ENCODE assay signal across 6 cellular contexts in the genomic region with DNA sequence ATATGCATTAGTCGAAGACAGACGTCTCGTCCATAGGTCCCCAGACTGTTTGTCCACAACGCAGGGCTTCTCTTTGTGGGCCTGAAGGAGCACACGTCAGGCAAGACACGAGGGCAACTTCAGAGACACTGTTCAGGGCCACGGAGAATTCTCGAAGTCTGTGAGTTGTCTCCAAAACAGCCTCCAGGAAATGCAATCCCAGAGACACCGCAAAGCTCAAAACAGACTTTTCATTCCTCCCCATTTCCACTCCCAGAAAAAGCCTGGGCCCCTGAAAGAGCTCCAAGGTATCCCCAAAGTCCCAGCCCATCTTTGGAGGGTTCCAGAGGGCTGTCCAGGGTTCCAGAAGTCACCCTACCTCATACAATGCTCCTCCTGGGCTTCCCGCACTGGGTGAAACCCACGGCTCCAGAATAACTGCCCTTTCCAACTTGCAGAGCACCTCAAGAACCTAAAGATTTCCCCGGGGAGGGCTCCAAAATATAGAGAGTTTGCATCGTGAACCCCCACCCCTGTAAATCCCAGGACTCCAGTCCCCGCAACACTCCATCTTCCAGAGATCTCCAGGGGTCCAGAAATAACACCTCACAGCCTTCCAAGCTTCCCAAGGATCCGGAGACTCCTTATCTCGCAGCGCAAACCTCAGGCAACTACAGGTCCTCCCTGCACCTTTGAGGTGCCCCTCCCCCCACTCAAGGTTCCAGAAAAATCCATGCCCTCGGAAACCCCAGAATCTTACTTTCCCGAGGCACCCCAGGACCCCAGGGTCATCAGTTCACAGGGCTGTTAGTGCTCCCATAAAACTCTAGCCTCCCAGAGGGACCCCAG. TPM values are rescaled to one million over a fixed set of nuclear protein-coding genes. Genes with fewer than 3 reads are reported as not detected.
A peak's percentile ranks its signal among the peaks of the same experiment; 100 is the strongest.
DNase-seq lines count a peak whose midpoint lies in the region; ATAC-seq and TF ChIP-seq lines count a peak whose summit lies in the region.

No MANE protein-coding gene starts in this region.

- H3K36me3 Mint-ChIP-seq in Calu3 (ENCODE audit: insufficient read depth, unreplicated experiment): peaks cover 93% of the 10 kb centered on the region

- H3K4me1 Mint-ChIP-seq in Calu3 (ENCODE audit: low read depth, unreplicated experiment): peaks cover 50% of the 10 kb centered on the region

- no peaks in the 10 kb centered on the region for H3K9me3 Mint-ChIP-seq in Calu3 (ENCODE audit: low read depth, unreplicated experiment)

- peaks cover 12% of the 10 kb centered on the region for H3K4me1 ChIP-seq in iPS-15b (ENCODE audit: control insufficient read depth, insufficient read depth, low read length)
- H3K4me1 ChIP-seq in upper lobe of left lung: peaks cover 43 to 76% (median 52%) of the 10 kb centered on the region in 4 donors

- no peak for TF ChIP-seq EP300 in upper lobe of left lung (IDR thresholded peaks at IDR 0.05)

- DNase-seq in Calu3: peak; percentile 38
- DNase-seq in RWPE1 (ENCODE audit: low spot score): no peak
- DNase-seq in upper lobe of left lung: peak in 1 of 2 donors; percentile 63
- no peak for DNase-seq in CD1c-positive myeloid dendritic cell (ENCODE audit: extremely low spot score)

- peak overlapping the region; percentile 98 for H3K4me3 Mint-ChIP-seq in Calu3 (ENCODE audit: low read depth, unreplicated experiment)

- H3K27ac Mint-ChIP-seq in Calu3 (ENCODE audit: unreplicated experiment): peak overlapping the region; percentile 99

- TF ChIP-seq CTCF in Calu3 (IDR thresholded peaks at IDR 0.05; ENCODE audit: unreplicated experiment) (no peak), RWPE1 (conservative IDR thresholded peaks at IDR 0.05; ENCODE audit: low read depth) (no peak), upper lobe of left lung (IDR thresholded peaks at IDR 0.05) (no peak)

- ATAC-seq in upper lobe of left lung (ENCODE audit: low FRiP score in 2 of 2) (no peak), HG02852 (IDR thresholded peaks at IDR 0.05; ENCODE audit: unreplicated experiment) (no peak)

- peak overlapping the region; percentile 95 for H3K27ac ChIP-seq in RWPE1
- H3K27ac ChIP-seq in upper lobe of left lung: peak overlapping the region; percentile 88 to 98 (median 90)

- TF ChIP-seq POLR2A in upper lobe of left lung (IDR thresholded peaks at IDR 0.05): peak in 1 of 4 donors; percentile 19

- H3K36me3 ChIP-seq in iPS-15b (ENCODE audit: control insufficient read depth, insufficient read depth, low read length) (peaks cover 20% of the 10 kb centered on the region), upper lobe of left lung (peaks cover 13 to 36% (median 22%) of the 10 kb centered on the region in 4 donors)

- TSS peak; percentile 21 for BruUV-seq in Calu3 (replicated peaks; lab: Mats Ljungman, UMichigan)

- POLR2A ChIA-PET in RWPE1 (lab: Yijun Ruan, JAX; ENCODE audit: low non-redundant PET): interaction anchor here (0.6 kb wide), 1 partner anchor 86 kb away, joined by 4 read pairs; no protein-coding TSS in a partner anchor

- H3K4me3 ChIP-seq in iPS-15b (ENCODE audit: low read depth, low read length) (peak overlapping the region; percentile 75), upper lobe of left lung (peak overlapping the region; percentile 39 to 97 (median 85))

- H3K27me3 ChIP-seq in iPS-15b (ENCODE audit: control insufficient read depth, insufficient read depth, low read length) (no peaks in the 10 kb centered on the region), upper lobe of left lung (no peaks in the 10 kb centered on the region)

- CTCF ChIA-PET in Calu3 (lab: Charles Lee) (interaction anchor here (0.7 to 1.3 kb wide), 3 partner anchors 10 to 122 kb away, joined by 3 to 4 read pairs (median 3); a partner anchor contains a TSS), RWPE1 (lab: Yijun Ruan, JAX) (interaction anchor here (0.6 to 0.8 kb wide), 3 partner anchors 24 to 99 kb away, joined by 3 to 5 read pairs (median 4); no protein-coding TSS in a partner anchor)

- WGBS in upper lobe of left lung, 2 donors: 16 to 26% methylated on average over 13 to 18 of the region's 19 CpGs

- no peaks in the 10 kb centered on the region for H3K27me3 Mint-ChIP-seq in Calu3 (ENCODE audit: unreplicated experiment)

- peak overlapping the region; percentile 94 for H3K9ac ChIP-seq in iPS-15b (ENCODE audit: low read depth, low read length)

- intact Hi-C loops in Calu3 (cut with micrococcal nuclease; ENCODE audit: unreplicated experiment): loop anchor here (2.0 to 5.0 kb wide), 2 partner anchors 90 to 327 kb away; a partner anchor contains a TSS

- H3K9me3 ChIP-seq in iPS-15b (ENCODE audit: control insufficient read depth, insufficient read depth, low read length) (no peaks in the 10 kb centered on the region), upper lobe of left lung (no peaks in the 10 kb centered on the region)

RNA-seq across cellular contexts. Expression of a gene that starts 0.7 kb away (rescaled TPM):
- total RNA-seq in Calu3 (2022): 1,459 and 1,979 TPM in 2 replicates
- over 10,000 TPM in 3 of 6 donors, 1,000 to 10,000 TPM in 3; 5,928 to 23,282 (median 11,982) TPM for total RNA-seq in upper lobe of left lung

RNA-seq across cellular contexts. Expression of a gene that starts 9.7 kb away (rescaled TPM):
- 141 and 147 TPM in 2 replicates for total RNA-seq in Calu3 (2022)
- 100 to 1,000 TPM in 4 of 6 donors, 10 to 100 TPM in 2; 68.1 to 143 (median 112) TPM for total RNA-seq in upper lobe of left lung

RNA-seq across cellular contexts. Expression of a gene that starts 28.7 kb away (rescaled TPM):
- total RNA-seq in Calu3 (2022) (59.6 and 64.7 TPM in 2 replicates), upper lobe of left lung (10 to 100 TPM; 26.4 to 79.6 (median 35.6) TPM)

RNA-seq across cellular contexts. Expression of a gene that starts 29.3 kb away (rescaled TPM):
- total RNA-seq in Calu3 (2022) (184 and 199 TPM in 2 replicates), upper lobe of left lung (100 to 1,000 TPM in 2 of 6 donors, 10 to 100 TPM in 4; 45.7 to 105 (median 70.6) TPM)

RNA-seq across cellular contexts. Expression of a gene that starts 30.9 kb away (rescaled TPM):
- total RNA-seq in Calu3 (2022) (2.1 and 5.3 TPM in 2 replicates), upper lobe of left lung (1 to 10 TPM; 1.9 to 6.3 (median 2.8) TPM)
